ENCODE assay signal across 9 cellular contexts in the genomic region with DNA sequence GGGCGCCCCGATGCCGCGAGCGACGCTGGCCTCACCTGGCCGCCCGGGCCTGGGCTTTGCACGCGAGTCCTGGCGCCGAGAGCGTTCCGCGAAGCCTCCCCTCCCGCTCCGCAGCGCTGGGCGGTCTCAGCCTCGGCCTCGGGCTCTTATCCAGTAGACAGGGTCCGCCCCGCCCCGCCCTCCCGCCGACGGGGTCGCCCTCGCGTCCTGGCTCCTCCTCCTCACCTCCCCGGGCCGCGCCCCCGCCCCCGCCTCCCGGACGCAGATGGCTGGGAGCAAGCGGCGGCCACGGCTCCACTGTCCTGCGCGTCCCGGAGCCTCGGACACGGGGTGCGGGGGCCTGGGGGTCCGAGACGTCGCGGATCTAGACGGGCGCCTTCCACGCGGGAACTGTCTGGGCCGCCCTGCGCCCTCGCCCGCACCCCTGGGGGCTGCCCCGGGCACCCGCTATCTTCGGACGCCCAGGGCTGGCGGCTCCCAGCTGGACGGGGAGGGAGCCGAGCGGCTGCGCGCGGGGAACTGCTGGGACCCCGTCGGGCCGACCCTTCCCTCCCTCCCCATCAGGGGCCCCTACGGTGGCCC. TPM values are rescaled to one million over a fixed set of nuclear protein-coding genes. Genes with fewer than 3 reads are reported as not detected.
DNase-seq lines count a peak whose midpoint lies in the region; ATAC-seq and TF ChIP-seq lines count a peak whose summit lies in the region.
"Had no signal": no experiment of that assay in that cellular context is flagged by ENCODE, and none has a peak within 500 bp of the region (broad histone marks: within the 10 kb centered on the region; RNA-seq: fewer than 3 reads in every experiment).

A gene (minus strand): TSS at position 128 of the 582 bp plus-strand sequence. CDS start 2,243 bp downstream, outside the sequence.

- DNase-seq in BE2C (peak; percentile 83), NCI-H748 (lab: John Stamatoyannopoulos, UW; ENCODE audit: unreplicated experiment) (peak; percentile 91), endodermal cell (peak; percentile 96), neural crest cell (ENCODE audit: low read depth, low spot score) (peak; percentile 61), Ammon's horn (ENCODE audit: low spot score) (no peak)

- H3K4me3 Mint-ChIP-seq in endodermal cell: peak within 1 kb of the TSS; percentile 44
- no peak within 1 kb of the TSS for H3K4me3 Mint-ChIP-seq in neural crest cell
- H3K4me3 Mint-ChIP-seq: T-helper 2 cell treated with Interferon-gamma antibody and Interleukin-4, amounts not matched to agents 5 μg/mL and 100 μg/mL, for 36 hours had no signal

- peaks cover 2% of the 10 kb centered on the region for H3K4me1 Mint-ChIP-seq in endodermal cell
- H3K4me1 Mint-ChIP-seq in neural crest cell: peaks cover 5% of the 10 kb centered on the region

- WGBS in endodermal cell (ENCODE audit: insufficient coverage in 1 of 2, insufficient read length in 1 of 2), 2 experiments: 0 to 1% methylated on average over 9 to 66 of the region's 73 CpGs

- no peak for ATAC-seq in HG03280 (IDR thresholded peaks at IDR 0.05; ENCODE audit: unreplicated experiment)
- no peak for ATAC-seq in HG02763 (IDR thresholded peaks at IDR 0.05; ENCODE audit: unreplicated experiment)
- no peak for ATAC-seq in HG03097 (IDR thresholded peaks at IDR 0.05; ENCODE audit: low FRiP score, unreplicated experiment)

- TF ChIP-seq CTCF in BE2C (IDR thresholded peaks at IDR 0.05; ENCODE audit: low read depth, low read length) (no peak), endodermal cell (conservative IDR thresholded peaks at IDR 0.05) (no peak), neural crest cell (conservative IDR thresholded peaks at IDR 0.05) (no peak)

- no peak within 1 kb of the TSS for H3K27ac Mint-ChIP-seq in endodermal cell
- H3K27ac Mint-ChIP-seq in neural crest cell (ENCODE audit: unreplicated experiment): no peak within 1 kb of the TSS
- H3K27ac Mint-ChIP-seq: T-helper 2 cell treated with Interferon-gamma antibody and Interleukin-4, amounts not matched to agents 5 μg/mL and 100 μg/mL, for 36 hours had no signal

- H3K36me3 ChIP-seq in BE2C: no peaks in the 10 kb centered on the region
- no peaks in the 10 kb centered on the region for H3K36me3 ChIP-seq in endodermal cell (ENCODE audit: control insufficient read depth, insufficient read depth, low read length)

- H3K36me3 Mint-ChIP-seq in endodermal cell (ENCODE audit: low read depth): no peaks in the 10 kb centered on the region
- H3K36me3 Mint-ChIP-seq in neural crest cell (ENCODE audit: low read depth): no peaks in the 10 kb centered on the region

- H3K4me1 ChIP-seq in BE2C (no peaks in the 10 kb centered on the region), endodermal cell (ENCODE audit: control insufficient read depth, insufficient read depth, low read length) (no peaks in the 10 kb centered on the region)

- peaks cover 91% of the 10 kb centered on the region for H3K27me3 Mint-ChIP-seq in endodermal cell (ENCODE audit: insufficient read depth)
- H3K27me3 Mint-ChIP-seq in neural crest cell (ENCODE audit: low read depth): peaks cover 86% of the 10 kb centered on the region

- H3K9me3 Mint-ChIP-seq in endodermal cell (no peaks in the 10 kb centered on the region), neural crest cell (no peaks in the 10 kb centered on the region)
- H3K9me3 Mint-ChIP-seq: T-helper 2 cell treated with Interferon-gamma antibody and Interleukin-4, amounts not matched to agents 5 μg/mL and 100 μg/mL, for 36 hours had no signal

- H3K4me3 ChIP-seq in BE2C (ENCODE audit: low read depth, low read length) (no peak within 1 kb of the TSS), endodermal cell (ENCODE audit: low read length) (peak within 1 kb of the TSS; percentile 45)

- H3K27ac ChIP-seq in endodermal cell (ENCODE audit: low read depth, low read length): no peak within 1 kb of the TSS

- H3K27me3 ChIP-seq in BE2C (peaks cover 84% of the 10 kb centered on the region), endodermal cell (ENCODE audit: control insufficient read depth, insufficient read depth, low read length, poor library complexity, severe bottlenecking) (peaks cover 99% of the 10 kb centered on the region)

- H3K9me3 ChIP-seq in BE2C: peaks cover 2% of the 10 kb centered on the region
- H3K9me3 ChIP-seq in endodermal cell (ENCODE audit: control insufficient read depth, low read length): peaks cover 4% of the 10 kb centered on the region

- no peak within 1 kb of the TSS for H3K9ac ChIP-seq in endodermal cell (ENCODE audit: extremely low read depth, low read length, poor library complexity, severe bottlenecking)

RNA-seq across cellular contexts. Expression of the gene that starts here (rescaled TPM):
- 1.2 TPM for polyA plus RNA-seq in BE2C (2012; ENCODE audit: insufficient read depth, insufficient read length, low read depth)
- total RNA-seq in endodermal cell (under 1 TPM in 1 of 2 donors, not detected in 1; 0.18 TPM), neural crest cell (0.16 and 0.27 TPM in 2 replicates)
- polyA plus RNA-seq in endodermal cell (2013, experiment 1 of 2): 0.85 TPM
- polyA plus RNA-seq in endodermal cell (2013, experiment 2 of 2): 0.66 TPM

Comparison
In these comparisons a context has a peak if more than half of its experiments do, and no peak if none do; other contexts are left out.
1. Peak in DNase-seq and H3K4me3 ChIP-seq in endodermal cell; RNA of the gene not detected or under 1 TPM.
2. Peak in DNase-seq in neural crest cell; RNA of the gene not detected or under 1 TPM.